Comparison of ENCODE assay signal across 24 cellular contexts in genomic region chr21:38402795-38403194, GRCh38.
"Had no signal": no experiment of that assay in that cellular context is flagged by ENCODE, and none has a peak within 500 bp of the region (broad histone marks: within the 10 kb centered on the region; RNA-seq: fewer than 3 reads in every experiment).

No MANE protein-coding gene starts in this region.

- DNase-seq: dorsolateral prefrontal cortex; effector CD4-positive, alpha-beta T cell; gastrocnemius medialis; head of caudate nucleus; kidney; mesenchymal stem cell; mucosa of descending colon; naive B cell; right lobe of liver; small intestine; stimulated activated CD4-positive, alpha-beta T cell treated with anti-CD3 and anti-CD28 coated beads, Interleukin-15, amount 100 ng/mL, for 24 hours; stimulated activated CD4-positive, alpha-beta T cell treated with anti-CD3 and anti-CD28 coated beads, Interleukin-2, amount 100 ng/mL, for 48 hours; stimulated activated naive B cell treated with anti-CD40 and anti-IgM and Interleukin-4, amounts not matched to agents 10 μg/mL and 1 μg/mL and 100 μg/mL, for 72 hours; transverse colon; upper lobe of right lung; uterus had no signal

- H3K4me3 ChIP-seq: dorsolateral prefrontal cortex, gastrocnemius medialis, lung, mucosa of descending colon, right lobe of liver, transverse colon, upper lobe of right lung, uterus had no signal

- ATAC-seq: gastrocnemius medialis; left lobe of liver; mucosa of descending colon; natural killer cell treated with Interleukin-12 subunit alpha and Interleukin-12 subunit beta and Interleukin-15 and Interleukin-18, amount 100 ng/mL, for 72 hours; right lobe of liver; stimulated activated naive B cell treated with anti-CD40 and anti-IgM and Interleukin-4, amounts not matched to agents 10 μg/mL and 1 μg/mL and 100 μg/mL, for 72 hours; upper lobe of right lung had no signal

- H3K9me3 ChIP-seq: gastrocnemius medialis, mucosa of descending colon, right lobe of liver, transverse colon, upper lobe of right lung, uterus had no signal

- H3K4me1 Mint-ChIP-seq: naive B cell, neural crest cell had no signal

- H3K4me3 Mint-ChIP-seq: mesothelial cell of epicardium; naive B cell; natural killer cell treated with Interleukin-12 subunit alpha and Interleukin-12 subunit beta and Interleukin-15 and Interleukin-18, amount 100 ng/mL, for 72 hours; neural crest cell; stimulated activated naive B cell treated with anti-CD40 and anti-IgM and Interleukin-4, amounts not matched to agents 10 μg/mL and 1 μg/mL and 100 μg/mL, for 72 hours; stimulated activated naive CD8-positive, alpha-beta T cell treated with anti-CD3 and anti-CD28 coated beads, Interleukin-15, Interleukin-2, amounts not matched to agents 100 ng/mL and 50 ng/mL, for 24 hours had no signal

- FAIRE-seq: kidney, small intestine had no signal

- H3K27ac ChIP-seq: dorsolateral prefrontal cortex, gastrocnemius medialis, parathyroid adenoma, right lobe of liver, transverse colon, upper lobe of right lung, uterus had no signal

- H2AFZ ChIP-seq: parathyroid adenoma had no signal

- H3K79me2 ChIP-seq: parathyroid adenoma had no signal

- H3K36me3 Mint-ChIP-seq: mesothelial cell of epicardium; naive B cell; natural killer cell treated with Interleukin-12 subunit alpha and Interleukin-12 subunit beta and Interleukin-15 and Interleukin-18, amount 100 ng/mL, for 72 hours; stimulated activated naive B cell treated with anti-CD40 and anti-IgM and Interleukin-4, amounts not matched to agents 10 μg/mL and 1 μg/mL and 100 μg/mL, for 72 hours had no signal

- H3K4me1 ChIP-seq: gastrocnemius medialis, parathyroid adenoma, right lobe of liver, transverse colon, upper lobe of right lung, uterus had no signal

- H3K27ac Mint-ChIP-seq: mesothelial cell of epicardium; natural killer cell treated with Interleukin-12 subunit alpha and Interleukin-12 subunit beta and Interleukin-15 and Interleukin-18, amount 100 ng/mL, for 72 hours; progenitor cell of endocrine pancreas; stimulated activated naive B cell treated with anti-CD40 and anti-IgM and Interleukin-4, amounts not matched to agents 10 μg/mL and 1 μg/mL and 100 μg/mL, for 72 hours; stimulated activated naive CD8-positive, alpha-beta T cell treated with anti-CD3 and anti-CD28 coated beads, Interleukin-15, Interleukin-2, amounts not matched to agents 100 ng/mL and 50 ng/mL, for 24 hours had no signal

- H3K9me3 Mint-ChIP-seq: mesothelial cell of epicardium; naive B cell; natural killer cell treated with Interleukin-12 subunit alpha and Interleukin-12 subunit beta and Interleukin-15 and Interleukin-18, amount 100 ng/mL, for 72 hours; neural crest cell; stimulated activated naive B cell treated with anti-CD40 and anti-IgM and Interleukin-4, amounts not matched to agents 10 μg/mL and 1 μg/mL and 100 μg/mL, for 72 hours; stimulated activated naive CD8-positive, alpha-beta T cell treated with anti-CD3 and anti-CD28 coated beads, Interleukin-15, Interleukin-2, amounts not matched to agents 100 ng/mL and 50 ng/mL, for 24 hours had no signal

- H3K27me3 ChIP-seq: gastrocnemius medialis, right lobe of liver, transverse colon, upper lobe of right lung, uterus had no signal

- H3K9ac ChIP-seq: parathyroid adenoma had no signal

- H3K36me3 ChIP-seq: gastrocnemius medialis, right lobe of liver, transverse colon, uterus had no signal
